In the genomic region with DNA sequence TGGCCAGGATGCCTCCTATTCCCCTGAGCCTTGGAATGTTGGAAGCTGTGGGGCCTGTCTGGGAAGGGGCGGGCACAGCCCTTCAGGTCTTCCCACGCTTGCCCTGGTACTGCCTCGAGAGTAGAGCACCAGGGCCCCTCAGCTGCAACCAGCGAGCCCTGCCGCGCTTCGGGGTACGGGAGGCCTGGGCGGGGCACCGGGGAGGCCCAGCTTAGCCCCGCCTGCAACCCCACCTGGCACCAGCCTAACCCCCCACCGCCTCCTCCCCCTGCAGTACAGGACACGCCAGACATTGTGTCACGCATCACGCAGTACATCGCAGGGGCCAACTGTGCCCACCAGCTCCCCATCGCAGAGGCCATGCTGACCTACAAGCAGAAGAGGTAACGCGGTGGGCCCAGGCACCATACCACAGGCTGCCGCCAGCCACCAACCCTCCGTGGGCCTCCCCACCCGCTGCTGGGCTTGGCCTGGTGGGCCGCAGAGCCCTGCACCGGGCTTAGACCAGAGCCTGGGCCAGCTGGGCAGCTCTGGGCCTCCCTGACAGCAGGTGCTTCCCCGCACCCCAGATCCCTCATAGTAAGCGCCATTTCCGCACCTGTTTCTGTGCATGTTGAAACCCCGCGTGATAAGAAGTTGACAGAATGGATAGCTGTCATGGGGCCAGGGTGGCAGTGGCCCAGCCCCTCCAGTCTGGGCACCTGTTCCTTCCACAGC, we compare ENCODE assay signal across 14 cellular contexts. TPM values are rescaled to one million over a fixed set of nuclear protein-coding genes. Genes with fewer than 3 reads are reported as not detected.
"Had no signal": no experiment of that assay in that cellular context is flagged by ENCODE, and none has a peak within 500 bp of the region (broad histone marks: within the 10 kb centered on the region; RNA-seq: fewer than 3 reads in every experiment).

No MANE protein-coding gene starts in this region.

- DNase-seq: cerebellar nuclear complex; effector CD8-positive, alpha-beta T cell; foreskin melanocyte; head of caudate nucleus; mammary epithelial cell; stimulated activated CD4-positive, alpha-beta T cell treated with anti-CD3 and anti-CD28 coated beads, Interleukin-2, amount 100 ng/mL, for 24 hours; stimulated activated CD4-positive, alpha-beta T cell treated with anti-CD3 and anti-CD28 coated beads, Interleukin-4, amount 100 ng/mL, for 4 hours; stimulated activated naive B cell treated with anti-CD40 and anti-IgM and Interleukin-4, amounts not matched to agents 10 μg/mL and 1 μg/mL and 100 μg/mL, for 72 hours had no signal

- FAIRE-seq: colon, pancreas had no signal

- H3K27ac ChIP-seq: cardiac muscle cell, pancreas, right lobe of liver had no signal

- H3K4me3 ChIP-seq: cardiac muscle cell, pancreas, right lobe of liver had no signal

- H3K9me3 ChIP-seq: pancreas, right lobe of liver had no signal

- H3K4me1 ChIP-seq: right lobe of liver had no signal

- H3K36me3 ChIP-seq: right lobe of liver had no signal

- H3K27me3 ChIP-seq: cardiac muscle cell, pancreas, right lobe of liver had no signal

- ATAC-seq: naive thymus-derived CD8-positive, alpha-beta T cell; stimulated activated naive B cell treated with anti-CD40 and anti-IgM and Interleukin-4, amounts not matched to agents 10 μg/mL and 1 μg/mL and 100 μg/mL, for 72 hours had no signal

RNA-seq across cellular contexts. Expression of gene TEX22, which starts 13.6 kb away (rescaled TPM):
- total RNA-seq: mesenteric fat pad had no signal
